1 cellular context compared by ENCODE assay signal in genomic region chrX:105648732-105649131, GRCh38.
TF ChIP-seq lines count a peak whose summit lies in the region.

No MANE protein-coding gene starts in this region.

TF ChIP-seq in GM23338, 12 proteins besides CTCF, POLR2A, EP300 and RAD21 (continued from another document):
- TF ChIP-seq ZNF462 (CRISPR knock-in tag; IDR thresholded peaks at IDR 0.05) (no peak), STAT1 (IDR thresholded peaks at IDR 0.05; ENCODE audit: unreplicated experiment) (no peak), ETS1 (IDR thresholded peaks at IDR 0.05) (no peak), CREB1 (CRISPR knock-in tag; IDR thresholded peaks at IDR 0.05; ENCODE audit: low read depth) (no peak), JUNB (IDR thresholded peaks at IDR 0.05; ENCODE audit: unreplicated experiment) (no peak)
